In genomic region chr14:81459421-81459820, GRCh38 we compare ENCODE assay signal across 32 cellular contexts. TPM values are rescaled to one million over a fixed set of nuclear protein-coding genes. Genes with fewer than 3 reads are reported as not detected.
A peak's percentile ranks its signal among the peaks of the same experiment; 100 is the strongest.
DNase-seq lines count a peak whose midpoint lies in the region; ATAC-seq, FAIRE-seq and TF ChIP-seq lines count a peak whose summit lies in the region.
"Had no signal": no experiment of that assay in that cellular context is flagged by ENCODE, and none has a peak within 500 bp of the region (broad histone marks: within the 10 kb centered on the region; RNA-seq: fewer than 3 reads in every experiment).

No MANE protein-coding gene starts in this region.

- H3K18ac ChIP-seq in trophoblast cell (ENCODE audit: low read length), result no peak overlapping the region

- H3K36me3 ChIP-seq in PC-3 (ENCODE audit: low read depth, low read length), result no peaks in the 10 kb centered on the region
- H3K36me3 ChIP-seq in trophoblast cell (ENCODE audit: control insufficient read depth in 1 of 2, insufficient read depth in 2 of 2, low read length in 2 of 2), result no peaks in the 10 kb centered on the region
- H3K36me3 ChIP-seq: ascending aorta, colonic mucosa, right atrium auricular region, stomach had no signal

- no peak overlapping the region for H2BK5ac ChIP-seq in trophoblast cell (ENCODE audit: low read depth, low read length, poor library complexity)

- H2AFZ ChIP-seq in PC-3 (ENCODE audit: low read length), result peak overlapping the region; percentile 13; the same call in 1 of the 2 replicates
- H2AFZ ChIP-seq in trophoblast cell (ENCODE audit: insufficient read depth, low read length, poor library complexity), result peak overlapping the region; percentile 6
- H2AFZ ChIP-seq: parathyroid adenoma had no signal

- no peaks in the 10 kb centered on the region for H3K9me2 ChIP-seq in PC-3 (replicated peaks; ENCODE audit: low read length)

- no peak for ATAC-seq in PC-3
- ATAC-seq in GM18868 (IDR thresholded peaks at IDR 0.05; ENCODE audit: unreplicated experiment), result no peak
- ATAC-seq: activated CD8-positive, alpha-beta memory T cell treated with anti-CD3 and anti-CD28 coated beads, Interleukin-2, amount 10 ng/mL, durations not matched to agents 7 days and 5 days; activated T-cell treated with anti-CD3 and anti-CD28 coated beads, Interleukin-2, amount 50 U/mL, for 4 hours; natural killer cell; SK-N-SH treated with all-trans-retinoic acid at 6 μM for 48 hours; T-helper 17 cell had no signal

- intact Hi-C loops in PC-3 (cut with micrococcal nuclease), result no loop called here

- no peak for TF ChIP-seq POLR2A in GM12892 (IDR thresholded peaks at IDR 0.05; ENCODE audit: low read depth, low read length)

- BruUV-seq in PC-3 (replicated peaks; lab: Mats Ljungman, UMichigan), result no TSS peak

- no peaks in the 10 kb centered on the region for H3K79me1 ChIP-seq in trophoblast cell (ENCODE audit: low read length)

- no peaks in the 10 kb centered on the region for H3K9me3 ChIP-seq in PC-3 (ENCODE audit: low read length)
- no peaks in the 10 kb centered on the region for H3K9me3 ChIP-seq in trophoblast cell (ENCODE audit: insufficient read depth, low read depth, low read length)
- H3K9me3 ChIP-seq: ascending aorta, colonic mucosa, right atrium auricular region, stomach had no signal

- no peak overlapping the region for H4K91ac ChIP-seq in trophoblast cell (ENCODE audit: low read depth, low read length)

- H4K8ac ChIP-seq in trophoblast cell (ENCODE audit: low read depth, low read length), result no peak overlapping the region

- H3K27ac ChIP-seq in PC-3 (ENCODE audit: low read length), result no peak overlapping the region
- no peak overlapping the region for H3K27ac ChIP-seq in trophoblast cell (ENCODE audit: low read depth, low read length)
- no peak overlapping the region for H3K27ac ChIP-seq in coronary artery
- H3K27ac ChIP-seq: ascending aorta, colonic mucosa, parathyroid adenoma, right atrium auricular region, stomach had no signal

- no peak overlapping the region for H2BK120ac ChIP-seq in trophoblast cell (ENCODE audit: insufficient read depth, low read length, poor library complexity)

- no peak overlapping the region for H4K12ac ChIP-seq in trophoblast cell (ENCODE audit: low read depth, low read length)

- H3K79me2 ChIP-seq in PC-3 (ENCODE audit: low read length) (no peaks in the 10 kb centered on the region), trophoblast cell (ENCODE audit: control insufficient read depth, insufficient read depth, low read length, poor library complexity) (no peaks in the 10 kb centered on the region)
- H3K79me2 ChIP-seq: parathyroid adenoma had no signal

- H3K4me3 ChIP-seq in PC-3 (ENCODE audit: low read length) (no peak overlapping the region), trophoblast cell (ENCODE audit: low read depth, low read length) (no peak overlapping the region), coronary artery (no peak overlapping the region)
- H3K4me3 ChIP-seq: ascending aorta, colonic mucosa, lung, right atrium auricular region, stomach had no signal

- DNase-seq in CD1c-positive myeloid dendritic cell (ENCODE audit: extremely low spot score) (peak; percentile 9), PC-3 (no peak), kidney glomerular epithelial cell (lab: John Stamatoyannopoulos, UW) (peak; percentile 7), trophoblast cell (no peak), SHP77 (lab: John Stamatoyannopoulos, UW) (no peak), coronary artery (ENCODE audit: low spot score) (no peak), GM12892 (ENCODE audit: insufficient read length) (no peak)
- DNase-seq: activated CD8-positive, alpha-beta memory T cell treated with anti-CD3 and anti-CD28 coated beads, Interleukin-2, amount 10 ng/mL, durations not matched to agents 7 days and 5 days; activated gamma-delta T cell; activated naive CD8-positive, alpha-beta T cell treated with anti-CD3 and anti-CD28 coated beads, Interleukin-2, amount 10 ng/mL, durations not matched to agents 7 days and 5 days; activated T-cell treated with anti-CD3 and anti-CD28 coated beads, Interleukin-2, amount 50 U/mL, for 4 hours; AML-193; colonic mucosa; DMS 273 treated with DMSO at 0.1 percent for 48 hours; effector memory CD4-positive, alpha-beta T cell; EL; erythroblast; HCEC 1CT; head of caudate nucleus; natural killer cell; NCI-H146; NCI-H446; NCI-H774; stomach; T-helper 17 cell had no signal

- no peak overlapping the region for H3K14ac ChIP-seq in trophoblast cell (ENCODE audit: low read length)

- CTCF ChIA-PET in PC-3 (lab: Charles Lee), result interaction anchor here (0.6 kb wide), 1 partner anchor 191 kb away, joined by 5 read pairs; no protein-coding TSS in a partner anchor

- TF ChIP-seq CTCF in PC-3 (conservative IDR thresholded peaks at IDR 0.05; ENCODE audit: low read depth, low read length) (no peak), coronary artery (IDR thresholded peaks at IDR 0.05) (no peak)

- H3K9ac ChIP-seq in PC-3 (ENCODE audit: low read length), result no peak overlapping the region
- no peak overlapping the region for H3K9ac ChIP-seq in trophoblast cell (ENCODE audit: low read length)
- H3K9ac ChIP-seq: parathyroid adenoma had no signal

- no CpG with 5 or more reads among the region's 5 CpGs for WGBS in trophoblast cell (ENCODE audit: extremely low coverage, insufficient coverage, insufficient read length)

- POLR2A ChIA-PET in PC-3 (lab: Charles Lee; ENCODE audit: unreplicated experiment), result no interaction called here

- H3K27me3 ChIP-seq in PC-3 (ENCODE audit: low read length) (no peaks in the 10 kb centered on the region), trophoblast cell (ENCODE audit: insufficient read depth, low read length) (no peaks in the 10 kb centered on the region)
- H3K27me3 ChIP-seq: ascending aorta, colonic mucosa, right atrium auricular region, stomach had no signal

- H2AK5ac ChIP-seq in trophoblast cell (ENCODE audit: low read length), result no peak overlapping the region

- no peak overlapping the region for H3K4ac ChIP-seq in trophoblast cell (ENCODE audit: low read depth, low read length)

- no peak for FAIRE-seq in GM12892 (lab: Jason Lieb, UNC)

- no peak overlapping the region for H3K23ac ChIP-seq in trophoblast cell (ENCODE audit: low read length)

- H3K4me2 ChIP-seq in PC-3 (ENCODE audit: low read length) (no peak overlapping the region), trophoblast cell (ENCODE audit: low read length) (no peak overlapping the region)

- no peaks in the 10 kb centered on the region for H3K4me1 ChIP-seq in PC-3 (ENCODE audit: insufficient read depth, low read length)
- peaks cover 3 to 6% of the 10 kb centered on the region in 2 experiments for H3K4me1 ChIP-seq in trophoblast cell (ENCODE audit: control insufficient read depth in 1 of 2, insufficient read depth in 2 of 2, low read length in 2 of 2)
- H3K4me1 ChIP-seq: ascending aorta, colonic mucosa, parathyroid adenoma, right atrium auricular region had no signal

- H4K20me1 ChIP-seq in PC-3 (ENCODE audit: low read length), result no peaks in the 10 kb centered on the region

- no peak overlapping the region for H2BK12ac ChIP-seq in trophoblast cell (ENCODE audit: low read length)

- no peaks in the 10 kb centered on the region for H3F3A ChIP-seq in PC-3 (ENCODE audit: low read length, unreplicated experiment)

RNA-seq across cellular contexts. Expression of gene STON2, which starts 59.3 kb away (rescaled TPM):
- 12.3 and 16.1 TPM in 2 replicates for total RNA-seq in PC-3 (2014; rRNA removed)
- polyA plus RNA-seq in trophoblast cell (2013), result 20.0 and 21.6 TPM in 2 replicates
- 0.15 TPM for polyA plus RNA-seq in GM12892 (2012; ENCODE audit: missing spikeins)
- total RNA-seq: activated naive CD8-positive, alpha-beta T cell treated with anti-CD3 and anti-CD28 coated beads, Interleukin-2, amount 10 ng/mL, durations not matched to agents 7 days and 5 days; fibroblast of villous mesenchyme had no signal

Comparison
In these comparisons a context has a peak if more than half of its experiments do, and no peak if none do; other contexts are left out.
1. DNase-seq: peak in CD1c-positive myeloid dendritic cell (single experiment) and kidney glomerular epithelial cell (single experiment); none in PC-3 (single experiment), trophoblast cell (0 of 2), SHP77 (0 of 2), coronary artery (single experiment) and GM12892 (single experiment).